In genomic region chr1:170682809-170683208, GRCh38 we compare ENCODE assay signal across 28 cellular contexts. TPM values are rescaled to one million over a fixed set of nuclear protein-coding genes. Genes with fewer than 3 reads are reported as not detected.
"Had no signal": no experiment of that assay in that cellular context is flagged by ENCODE, and none has a peak within 500 bp of the region (broad histone marks: within the 10 kb centered on the region; RNA-seq: fewer than 3 reads in every experiment).

No MANE protein-coding gene starts in this region.

- H3K4me3 ChIP-seq: gastroesophageal sphincter, hepatocyte, left ventricle myocardium inferior, lung, mucosa of descending colon, ovary, thyroid gland, upper lobe of right lung had no signal

- FAIRE-seq: small intestine had no signal

- H3K4me2 ChIP-seq: hepatocyte had no signal

- H3K27me3 ChIP-seq: brain microvascular endothelial cell, ovary, thyroid gland, upper lobe of right lung had no signal

- H3K36me3 ChIP-seq: brain microvascular endothelial cell, gastroesophageal sphincter, left ventricle myocardium inferior, ovary, thyroid gland, upper lobe of right lung had no signal

- ATAC-seq: gastroesophageal sphincter; mucosa of descending colon; natural killer cell treated with Interleukin-12 subunit alpha and Interleukin-12 subunit beta and Interleukin-15 and Interleukin-18, amount 100 ng/mL, for 72 hours; sciatic nerve; stimulated activated memory B cell treated with anti-CD40 and anti-IgM and Interleukin-4, amounts not matched to agents 10 μg/mL and 1 μg/mL and 100 μg/mL, for 72 hours; stimulated activated naive CD8-positive, alpha-beta T cell treated with anti-CD3 and anti-CD28 coated beads, Interleukin-15, amount 100 ng/mL, for 72 hours; upper lobe of right lung had no signal

- H3K27ac ChIP-seq: gastroesophageal sphincter, hepatocyte, left ventricle myocardium inferior, ovary, thyroid gland, upper lobe of right lung had no signal

- DNase-seq: activated CD4-positive, alpha-beta T cell treated with anti-CD3 and anti-CD28 coated beads for 48 hours; activated CD4-positive, alpha-beta T cell treated with anti-CD3 and anti-CD28 coated beads, Interleukin-2, amount 50 U/mL, for 48 hours; activated CD8-positive, alpha-beta memory T cell treated with anti-CD3 and anti-CD28 coated beads for 24 hours; activated effector memory CD4-positive, alpha-beta T cell treated with anti-CD3 and anti-CD28 coated beads, Interleukin-2, amount 50 U/mL, for 16 hours; activated naive CD4-positive, alpha-beta T cell treated with anti-CD3 and anti-CD28 coated beads for 36 hours; activated naive CD8-positive, alpha-beta T cell treated with anti-CD3 and anti-CD28 coated beads, Interleukin-2, amount 10 ng/mL, durations not matched to agents 7 days and 5 days; activated T-cell treated with anti-CD3 and anti-CD28 coated beads, Interleukin-2, amount 50 U/mL, for 1 hour; islet precursor cell; left ventricle myocardium inferior; mucosa of descending colon; ovary; retina; small intestine; stimulated activated CD4-positive, alpha-beta T cell treated with anti-CD3 and anti-CD28 coated beads, Interleukin-1b, Interleukin-23, amount 100 ng/mL, for 48 hours; stimulated activated CD4-positive, alpha-beta T cell treated with anti-CD3 and anti-CD28 coated beads, Interleukin-4, amount 100 ng/mL, for 4 hours; stimulated activated CD8-positive, alpha-beta memory T cell treated with anti-CD3 and anti-CD28 coated beads, Interleukin-4, amount 100 ng/mL, for 48 hours; stimulated activated naive CD8-positive, alpha-beta T cell treated with anti-CD3 and anti-CD28 coated beads, Interleukin-15, amount 100 ng/mL, for 72 hours; thyroid gland; upper lobe of right lung had no signal

- H3K9me3 ChIP-seq: gastroesophageal sphincter, left ventricle myocardium inferior, mucosa of descending colon, ovary, thyroid gland, upper lobe of right lung had no signal

- H2AFZ ChIP-seq: hepatocyte had no signal

- H3K4me1 ChIP-seq: thyroid gland had no signal

RNA-seq across cellular contexts. Expression of gene PRRX1, which starts 18.9 kb away (rescaled TPM):
- total RNA-seq: activated naive CD4-positive, alpha-beta T cell treated with anti-CD3 and anti-CD28 coated beads for 36 hours; activated naive CD8-positive, alpha-beta T cell treated with anti-CD3 and anti-CD28 coated beads, Interleukin-2, amount 10 ng/mL, durations not matched to agents 7 days and 5 days; activated T-helper 1 cell treated with anti-CD3 and anti-CD28 coated beads, Interleukin-12 subunit alpha, Interleukin-12 subunit beta, Interleukin-2, Interleukin-4 antibody, amounts not matched to agents 30 ng/mL and 10 ng/mL and 1 ng/mL, durations not matched to agents 14 hours and 24 hours and 36 hours; natural killer cell treated with Interleukin-12 subunit alpha and Interleukin-12 subunit beta and Interleukin-15 and Interleukin-18, amount 100 ng/mL, for 72 hours; T-helper 1 cell treated with Interleukin-12 subunit alpha and Interleukin-12 subunit beta and Interleukin-4 antibody, amounts not matched to agents 30 ng/mL and 1 ng/mL, for 36 hours had no signal
